ENCODE assay signal across 10 cellular contexts in genomic region chr22:20464096-20464614, GRCh38. TPM values are rescaled to one million over a fixed set of nuclear protein-coding genes. Genes with fewer than 3 reads are reported as not detected.
DNase-seq lines count a peak whose midpoint lies in the region; ATAC-seq and TF ChIP-seq lines count a peak whose summit lies in the region.
"Had no signal": no experiment of that assay in that cellular context is flagged by ENCODE, and none has a peak within 500 bp of the region (broad histone marks: within the 10 kb centered on the region; RNA-seq: fewer than 3 reads in every experiment).

No MANE protein-coding gene starts in this region.

- no peaks in the 10 kb centered on the region for H3K27me3 Mint-ChIP-seq in activated naive CD8-positive, alpha-beta T cell treated with anti-CD3 and anti-CD28 coated beads for 36 hours

- no peaks in the 10 kb centered on the region for H3K9me3 ChIP-seq in DOHH2 (ENCODE audit: control insufficient read depth, insufficient read depth, low read length)
- H3K9me3 ChIP-seq: esophagus squamous epithelium had no signal

- H3K4me1 Mint-ChIP-seq in activated naive CD8-positive, alpha-beta T cell treated with anti-CD3 and anti-CD28 coated beads for 36 hours, result peaks cover 45% of the 10 kb centered on the region

- H3K9me3 Mint-ChIP-seq in activated naive CD8-positive, alpha-beta T cell treated with anti-CD3 and anti-CD28 coated beads for 36 hours, result no peaks in the 10 kb centered on the region

- peak overlapping the region; percentile 42 for H3K4me3 Mint-ChIP-seq in activated naive CD8-positive, alpha-beta T cell treated with anti-CD3 and anti-CD28 coated beads for 36 hours

- no peaks in the 10 kb centered on the region for H3K79me2 ChIP-seq in DOHH2 (ENCODE audit: control insufficient read depth, low read length)

- no peaks in the 10 kb centered on the region for H3K27me3 ChIP-seq in DOHH2 (ENCODE audit: control insufficient read depth, low read length)
- H3K27me3 ChIP-seq: esophagus squamous epithelium had no signal

- H3K36me3 ChIP-seq in DOHH2 (ENCODE audit: control insufficient read depth, low read length), result peaks cover 6% of the 10 kb centered on the region; the same call in 1 of the 2 replicates

- H3F3A ChIP-seq in DOHH2 (ENCODE audit: control insufficient read depth, insufficient read depth), result no peaks in the 10 kb centered on the region

- ATAC-seq in activated CD4-positive, CD25-positive, alpha-beta regulatory T cell treated with anti-CD3 and anti-CD28 coated beads, Interleukin-2, amount 50 U/mL, for 24 hours, result peak; percentile 90 to 92
- no peak for ATAC-seq in GM18868 (IDR thresholded peaks at IDR 0.05; ENCODE audit: unreplicated experiment)

- H3K27ac Mint-ChIP-seq in activated naive CD8-positive, alpha-beta T cell treated with anti-CD3 and anti-CD28 coated beads for 36 hours, result peak overlapping the region; percentile 96

- H3K9me2 ChIP-seq in DOHH2 (replicated peaks; ENCODE audit: control insufficient read depth, low read length), result no peaks in the 10 kb centered on the region

- H3K36me3 Mint-ChIP-seq in activated naive CD8-positive, alpha-beta T cell treated with anti-CD3 and anti-CD28 coated beads for 36 hours, result peaks cover 25% of the 10 kb centered on the region

- peak overlapping the region; percentile 79 for H3K27ac ChIP-seq in DOHH2 (ENCODE audit: low read depth, low read length)

- H3K4me3 ChIP-seq in DOHH2 (ENCODE audit: low read length), result peak overlapping the region; percentile 68
- H3K4me3 ChIP-seq: esophagus squamous epithelium had no signal

- H3K4me2 ChIP-seq in DOHH2 (ENCODE audit: low read length), result peak overlapping the region; percentile 81

- TF ChIP-seq CTCF in DOHH2 (IDR thresholded peaks at IDR 0.05; ENCODE audit: low read depth, low read length, poor library complexity, severe bottlenecking), result no peak

- H3K4me1 ChIP-seq in DOHH2 (ENCODE audit: control insufficient read depth, low read length), result peaks cover 25% of the 10 kb centered on the region

- no peaks in the 10 kb centered on the region for H4K20me1 ChIP-seq in DOHH2 (ENCODE audit: control insufficient read depth, insufficient read depth, low read depth, low read length)

- peak; percentile 62 for DNase-seq in activated naive CD8-positive, alpha-beta T cell treated with anti-CD3 and anti-CD28 coated beads for 36 hours
- DNase-seq in stimulated activated CD4-positive, alpha-beta T cell treated with anti-CD3 and anti-CD28 coated beads, Interleukin-2, amount 100 ng/mL, for 24 hours, result peak; percentile 56 to 59
- no peak for DNase-seq in OCI-M2 (lab: John Stamatoyannopoulos, UW; ENCODE audit: unreplicated experiment)
- DNase-seq in NCI-H1417 treated with DMSO at 0.1 percent for 48 hours (lab: John Stamatoyannopoulos, UW), result no peak
- DNase-seq in D341Med (ENCODE audit: low spot score), result no peak
- DNase-seq: esophagus squamous epithelium, NCI-H2107 had no signal

RNA-seq across cellular contexts. Expression of gene SCARF2, which starts 26.5 kb away (rescaled TPM):
- under 1 TPM; 0.14 to 0.16 TPM for total RNA-seq in activated naive CD8-positive, alpha-beta T cell treated with anti-CD3 and anti-CD28 coated beads for 36 hours

RNA-seq across cellular contexts. Expression of gene KLHL22, which starts 31.4 kb away (rescaled TPM):
- 10 to 100 TPM; 11.2 to 12.3 TPM for total RNA-seq in activated naive CD8-positive, alpha-beta T cell treated with anti-CD3 and anti-CD28 coated beads for 36 hours

RNA-seq across cellular contexts. Expression of gene MED15, which starts 43.3 kb away (rescaled TPM):
- total RNA-seq in activated naive CD8-positive, alpha-beta T cell treated with anti-CD3 and anti-CD28 coated beads for 36 hours, result 10 to 100 TPM; 91.1 to 91.8 TPM

Comparison
In these comparisons a context has a peak if more than half of its experiments do, and no peak if none do; other contexts are left out.
1. DNase-seq: peak in activated naive CD8-positive, alpha-beta T cell treated with anti-CD3 and anti-CD28 coated beads for 36 hours (single experiment) and stimulated activated CD4-positive, alpha-beta T cell treated with anti-CD3 and anti-CD28 coated beads, Interleukin-2, amount 100 ng/mL, for 24 hours (2 of 2); none in OCI-M2 (single experiment), NCI-H1417 treated with DMSO at 0.1 percent for 48 hours (single experiment) and D341Med (single experiment).